14 cellular contexts compared by ENCODE assay signal in the genomic region with DNA sequence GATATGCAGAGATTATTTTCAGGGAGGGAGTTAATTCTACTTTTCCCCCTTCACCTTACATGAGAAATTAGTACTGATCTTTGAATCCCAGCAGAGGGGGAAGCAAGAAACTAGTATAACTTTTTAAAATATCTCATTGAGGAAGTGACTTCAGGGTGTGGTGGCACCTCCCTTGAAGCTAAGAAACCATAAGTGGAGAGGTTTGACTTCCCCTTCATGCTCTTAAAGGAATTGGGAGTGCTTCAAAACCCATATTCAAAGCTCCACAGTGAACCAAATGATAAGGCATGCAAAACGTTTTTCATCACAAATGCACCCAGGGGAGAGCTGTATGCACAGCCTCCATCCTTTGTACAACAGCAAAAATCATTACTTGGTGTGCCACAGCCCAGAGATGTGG. TPM values are rescaled to one million over a fixed set of nuclear protein-coding genes. Genes with fewer than 3 reads are reported as not detected.
DNase-seq lines count a peak whose midpoint lies in the region; ATAC-seq, FAIRE-seq and TF ChIP-seq lines count a peak whose summit lies in the region.
"Had no signal": no experiment of that assay in that cellular context is flagged by ENCODE, and none has a peak within 500 bp of the region (broad histone marks: within the 10 kb centered on the region; RNA-seq: fewer than 3 reads in every experiment).

No MANE protein-coding gene starts in this region.

- H3K4me1 ChIP-seq in gastrocnemius medialis, result no peaks in the 10 kb centered on the region

- peak; percentile 70 for ATAC-seq in GM21381 (IDR thresholded peaks at IDR 0.05; ENCODE audit: unreplicated experiment)
- peak; percentile 50 for ATAC-seq in HG03521 (IDR thresholded peaks at IDR 0.05; ENCODE audit: unreplicated experiment)
- no peak for ATAC-seq in gastrocnemius medialis
- ATAC-seq: effector memory CD8-positive, alpha-beta T cell had no signal

- H3K4me3 ChIP-seq in gastrocnemius medialis, result no peak overlapping the region
- H3K4me3 ChIP-seq: transverse colon had no signal

- H3K27me3 ChIP-seq in gastrocnemius medialis, result no peaks in the 10 kb centered on the region

- FAIRE-seq in GM12891 (lab: Jason Lieb, UNC) (peak; percentile 5), HTR-8/SVneo (lab: Jason Lieb, UNC) (no peak)

- no peaks in the 10 kb centered on the region for H3K9me3 ChIP-seq in gastrocnemius medialis
- H3K9me3 ChIP-seq: transverse colon had no signal

- in situ Hi-C loops in gastrocnemius medialis (cut with MboI; ENCODE audit: low sequenced_read_pairs in 4 of 4), result no loop called here

- DNase-seq in GM12891 (ENCODE audit: insufficient read length, low spot score), result no peak
- peak; percentile 37 for DNase-seq in germinal center (ENCODE audit: low spot score)
- DNase-seq in NCI-H1048 (lab: John Stamatoyannopoulos, UW), result no peak
- no peak for DNase-seq in stimulated activated CD4-positive, alpha-beta T cell treated with anti-CD3 and anti-CD28 coated beads, Interleukin-4, amount 100 ng/mL, for 4 hours
- DNase-seq in gastrocnemius medialis, result no peak
- DNase-seq in HTR-8/SVneo (ENCODE audit: insufficient read length, low spot score), result no peak
- DNase-seq: COR-L47; effector memory CD8-positive, alpha-beta T cell; NK-92 treated with Interleukin-12 subunit alpha and Interleukin-12 subunit beta, amount 100 ng/mL, for 24 hours; stimulated activated CD4-positive, alpha-beta T cell treated with anti-CD3 and anti-CD28 coated beads, Interleukin-4, amount 100 ng/mL, for 24 hours; transverse colon had no signal

- TF ChIP-seq POLR2A in GM12891 (IDR thresholded peaks at IDR 0.05; ENCODE audit: low read depth, low read length), result no peak
- no peak for TF ChIP-seq POLR2A in gastrocnemius medialis (IDR thresholded peaks at IDR 0.05)

- intact Hi-C loops in gastrocnemius medialis (cut with DNase I; ENCODE audit: low total_unique reads), result no loop called here

- H3K27ac ChIP-seq in gastrocnemius medialis, result no peak overlapping the region
- H3K27ac ChIP-seq: transverse colon had no signal

- H3K36me3 ChIP-seq in gastrocnemius medialis, result no peaks in the 10 kb centered on the region
- H3K36me3 ChIP-seq: transverse colon had no signal

- no peak for TF ChIP-seq CTCF in gastrocnemius medialis (IDR thresholded peaks at IDR 0.05 in 4 of 5, conservative IDR thresholded peaks at IDR 0.05 in 1 of 5)

TF ChIP-seq in GM12891, 5 proteins besides CTCF, POLR2A, EP300 and RAD21:
- TF ChIP-seq PAX5 (IDR thresholded peaks at IDR 0.05; ENCODE audit: insufficient read depth, low read length, severe bottlenecking) (no peak), TAF1 (IDR thresholded peaks at IDR 0.05; ENCODE audit: low read depth, low read length) (no peak), POU2F2 (IDR thresholded peaks at IDR 0.05; ENCODE audit: low read depth, low read length) (no peak), POLR2AphosphoS5 (IDR thresholded peaks at IDR 0.05; ENCODE audit: low read depth, low read length) (no peak), SPI1 (IDR thresholded peaks at IDR 0.05; ENCODE audit: low read depth, low read length) (peak; percentile 81)

RNA-seq across cellular contexts. Expression of gene MS4A14, which starts 0.5 kb away (rescaled TPM):
- polyA plus RNA-seq in GM12891 (2012; ENCODE audit: low read depth, missing spikeins), result 0.55 TPM
- under 1 TPM; 0.10 to 0.56 (median 0.27) TPM for total RNA-seq in gastrocnemius medialis
- polyA plus RNA-seq: neural cell had no signal

RNA-seq across cellular contexts. Expression of gene MS4A7, which starts 18.5 kb away (rescaled TPM):
- polyA plus RNA-seq in GM12891 (2012; ENCODE audit: low read depth, missing spikeins), result 3.7 TPM
- 1 to 10 TPM; 2.5 to 8.9 (median 7.4) TPM for total RNA-seq in gastrocnemius medialis
- polyA plus RNA-seq: neural cell had no signal

RNA-seq across cellular contexts. Expression of gene MS4A5, which starts 32.6 kb away (rescaled TPM):
- polyA plus RNA-seq in GM12891 (2012; ENCODE audit: low read depth, missing spikeins), result not detected
- total RNA-seq in gastrocnemius medialis, result not detected
- total RNA-seq: transverse colon had no signal
- polyA plus RNA-seq: neural cell had no signal

RNA-seq across cellular contexts. Expression of gene MS4A1, which starts 58.9 kb away (rescaled TPM):
- 394 TPM for polyA plus RNA-seq in GM12891 (2012; ENCODE audit: low read depth, missing spikeins)
- under 1 TPM in 1 of 4 donors, not detected in 3; 0.10 TPM for total RNA-seq in gastrocnemius medialis
- polyA plus RNA-seq: neural cell had no signal

Comparison
In these comparisons a context has a peak if more than half of its experiments do, and no peak if none do; other contexts are left out.
1. ATAC-seq: peak in GM21381 (single experiment) and HG03521 (single experiment); none in gastrocnemius medialis (0 of 2).